In the genomic region with DNA sequence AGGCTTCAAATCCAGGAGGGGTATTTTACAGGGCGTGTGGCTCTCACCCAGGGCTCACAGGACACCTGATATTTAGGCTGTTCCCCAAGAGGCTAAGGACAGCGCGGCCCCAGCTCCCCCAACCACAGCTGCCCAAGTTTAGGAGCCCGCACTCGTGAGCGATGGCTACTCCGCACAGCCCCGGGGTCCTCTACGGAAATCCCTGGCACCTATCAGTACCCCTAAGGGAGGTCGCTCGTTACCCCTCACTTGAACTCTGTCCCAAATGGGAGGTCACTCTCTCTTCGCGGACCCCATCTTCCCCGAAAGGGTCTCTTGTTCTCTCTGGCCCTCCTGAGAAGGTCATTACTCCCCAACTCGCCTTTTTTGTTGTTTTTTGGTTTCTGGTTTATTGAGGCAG, we compare ENCODE assay signal across 9 cellular contexts. TPM values are rescaled to one million over a fixed set of nuclear protein-coding genes. Genes with fewer than 3 reads are reported as not detected.
A peak's percentile ranks its signal among the peaks of the same experiment; 100 is the strongest.
DNase-seq lines count a peak whose midpoint lies in the region; ATAC-seq and TF ChIP-seq lines count a peak whose summit lies in the region.
"Had no signal": no experiment of that assay in that cellular context is flagged by ENCODE, and none has a peak within 500 bp of the region (broad histone marks: within the 10 kb centered on the region; RNA-seq: fewer than 3 reads in every experiment).

No MANE protein-coding gene starts in this region.

- DNase-seq in H7, result peak; percentile 35
- no peak for DNase-seq in activated naive CD8-positive, alpha-beta T cell treated with anti-CD3 and anti-CD28 coated beads, Interleukin-2, amount 50 U/mL, for 24 hours
- no peak for DNase-seq in natural killer cell treated with Interleukin-12 subunit alpha and Interleukin-12 subunit beta and Interleukin-15 and Interleukin-18, amount 100 ng/mL, for 72 hours (ENCODE audit: low spot score)
- DNase-seq in activated CD8-positive, alpha-beta memory T cell treated with anti-CD3 and anti-CD28 coated beads for 24 hours, result no peak
- DNase-seq in kidney tubule cell (ENCODE audit: low spot score), result no peak

- no peaks in the 10 kb centered on the region for H3K9me3 Mint-ChIP-seq in activated naive CD8-positive, alpha-beta T cell treated with anti-CD3 and anti-CD28 coated beads, Interleukin-2, amount 50 U/mL, for 24 hours
- H3K9me3 Mint-ChIP-seq in natural killer cell treated with Interleukin-12 subunit alpha and Interleukin-12 subunit beta and Interleukin-15 and Interleukin-18, amount 100 ng/mL, for 72 hours, result no peaks in the 10 kb centered on the region

- peak overlapping the region; percentile 59 for H3K27ac Mint-ChIP-seq in activated naive CD8-positive, alpha-beta T cell treated with anti-CD3 and anti-CD28 coated beads, Interleukin-2, amount 50 U/mL, for 24 hours
- peak overlapping the region; percentile 84 to 87 for H3K27ac Mint-ChIP-seq in natural killer cell treated with Interleukin-12 subunit alpha and Interleukin-12 subunit beta and Interleukin-15 and Interleukin-18, amount 100 ng/mL, for 72 hours

- ATAC-seq in activated naive CD8-positive, alpha-beta T cell treated with anti-CD3 and anti-CD28 coated beads, Interleukin-2, amount 50 U/mL, for 24 hours, result no peak
- ATAC-seq in natural killer cell treated with Interleukin-12 subunit alpha and Interleukin-12 subunit beta and Interleukin-15 and Interleukin-18, amount 100 ng/mL, for 72 hours, result no peak
- ATAC-seq in GM18867 (IDR thresholded peaks at IDR 0.05; ENCODE audit: unreplicated experiment) (no peak), GM18909 (IDR thresholded peaks at IDR 0.05; ENCODE audit: poor library complexity, unreplicated experiment) (no peak)

- H3K27me3 ChIP-seq in H7 (ENCODE audit: control insufficient read depth, insufficient read depth, low read length), result 0 out of 2 replicates have a peak, but pooled peaks cover 3% of the 10 kb centered on the region
- H3K27me3 ChIP-seq: SJSA1 had no signal

- H3K4me1 Mint-ChIP-seq in activated naive CD8-positive, alpha-beta T cell treated with anti-CD3 and anti-CD28 coated beads, Interleukin-2, amount 50 U/mL, for 24 hours, result peaks cover 35% of the 10 kb centered on the region
- H3K4me1 Mint-ChIP-seq in natural killer cell treated with Interleukin-12 subunit alpha and Interleukin-12 subunit beta and Interleukin-15 and Interleukin-18, amount 100 ng/mL, for 72 hours (ENCODE audit: low read depth in 2 of 2), result peaks cover 17 to 28% of the 10 kb centered on the region in 2 donors

- no peaks in the 10 kb centered on the region; the same call in 1 of the 2 replicates for H3K36me3 ChIP-seq in H7 (replicated peaks; ENCODE audit: control insufficient read depth, insufficient read depth, low read length)

- peaks cover 4% of the 10 kb centered on the region for H3K36me3 Mint-ChIP-seq in activated naive CD8-positive, alpha-beta T cell treated with anti-CD3 and anti-CD28 coated beads, Interleukin-2, amount 50 U/mL, for 24 hours (ENCODE audit: low read depth)
- H3K36me3 Mint-ChIP-seq in natural killer cell treated with Interleukin-12 subunit alpha and Interleukin-12 subunit beta and Interleukin-15 and Interleukin-18, amount 100 ng/mL, for 72 hours, result no peaks in the 10 kb centered on the region

- TF ChIP-seq CTCF in 22Rv1 (IDR thresholded peaks at IDR 0.05), result no peak

- peak overlapping the region; percentile 87; the same call in 1 of the 2 replicates for H3K4me3 ChIP-seq in H7 (ENCODE audit: insufficient read depth, low read depth, low read length)

- H3K4me3 Mint-ChIP-seq in activated naive CD8-positive, alpha-beta T cell treated with anti-CD3 and anti-CD28 coated beads, Interleukin-2, amount 50 U/mL, for 24 hours, result peak overlapping the region; percentile 84
- H3K4me3 Mint-ChIP-seq in natural killer cell treated with Interleukin-12 subunit alpha and Interleukin-12 subunit beta and Interleukin-15 and Interleukin-18, amount 100 ng/mL, for 72 hours, result peak overlapping the region; percentile 55

- peak overlapping the region; percentile 84 for H3K27ac ChIP-seq in 22Rv1

- H3K27me3 Mint-ChIP-seq in activated naive CD8-positive, alpha-beta T cell treated with anti-CD3 and anti-CD28 coated beads, Interleukin-2, amount 50 U/mL, for 24 hours, result no peaks in the 10 kb centered on the region
- no peaks in the 10 kb centered on the region for H3K27me3 Mint-ChIP-seq in natural killer cell treated with Interleukin-12 subunit alpha and Interleukin-12 subunit beta and Interleukin-15 and Interleukin-18, amount 100 ng/mL, for 72 hours

RNA-seq across cellular contexts. Expression of gene P2RX4, which starts 0.7 kb away (rescaled TPM):
- total RNA-seq in H7 (2014; rRNA removed; shearing (Covaris generic)), result 11.1 and 12.6 TPM in 2 replicates
- total RNA-seq in natural killer cell treated with Interleukin-12 subunit alpha and Interleukin-12 subunit beta and Interleukin-15 and Interleukin-18, amount 100 ng/mL, for 72 hours, result 10 to 100 TPM; 39.8 to 46.6 TPM
